Comparison of ENCODE assay signal across 8 cellular contexts in the genomic region with DNA sequence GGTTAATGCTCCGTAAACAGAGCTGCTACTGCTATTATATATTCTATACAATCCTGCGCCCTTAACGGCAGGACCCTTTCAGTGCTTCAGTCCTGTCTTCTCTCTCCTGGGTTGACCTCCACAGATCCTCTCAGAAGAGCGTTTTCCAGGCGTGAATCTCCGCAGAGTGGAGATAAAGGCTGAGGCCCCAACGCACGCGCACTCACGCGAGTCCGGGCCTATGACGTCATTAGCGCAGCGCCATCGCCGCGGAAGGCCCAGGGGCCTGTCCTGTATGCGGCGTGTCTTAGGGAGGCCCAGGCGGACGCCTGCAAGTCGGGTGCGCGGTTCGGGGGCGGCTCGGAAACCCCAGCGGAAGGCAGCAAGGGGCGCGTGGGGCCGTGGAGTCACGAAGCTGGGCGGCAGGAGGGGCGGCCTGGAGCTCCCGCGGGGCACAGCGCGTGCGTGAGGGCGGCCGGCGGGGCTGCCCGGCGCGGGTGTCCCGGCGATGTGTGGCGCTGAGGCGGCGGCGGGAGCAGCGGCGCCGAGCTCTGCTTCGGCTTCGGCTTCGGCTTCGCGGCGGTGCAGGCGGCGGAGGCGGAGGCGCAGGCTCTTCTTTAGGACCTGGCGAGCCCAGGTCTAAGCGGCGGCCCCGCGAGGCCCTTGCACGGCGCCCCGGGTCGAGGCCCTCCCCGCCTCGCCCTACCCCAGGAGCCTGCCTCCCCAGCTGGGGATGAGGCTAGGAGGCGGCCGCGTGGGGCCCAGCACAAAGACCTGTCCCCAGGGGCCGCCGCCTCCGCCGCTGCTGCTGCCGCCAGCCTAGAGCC. TPM values are rescaled to one million over a fixed set of nuclear protein-coding genes. Genes with fewer than 3 reads are reported as not detected.
DNase-seq lines count a peak whose midpoint lies in the region; ATAC-seq, FAIRE-seq and TF ChIP-seq lines count a peak whose summit lies in the region.

A gene with protein sequence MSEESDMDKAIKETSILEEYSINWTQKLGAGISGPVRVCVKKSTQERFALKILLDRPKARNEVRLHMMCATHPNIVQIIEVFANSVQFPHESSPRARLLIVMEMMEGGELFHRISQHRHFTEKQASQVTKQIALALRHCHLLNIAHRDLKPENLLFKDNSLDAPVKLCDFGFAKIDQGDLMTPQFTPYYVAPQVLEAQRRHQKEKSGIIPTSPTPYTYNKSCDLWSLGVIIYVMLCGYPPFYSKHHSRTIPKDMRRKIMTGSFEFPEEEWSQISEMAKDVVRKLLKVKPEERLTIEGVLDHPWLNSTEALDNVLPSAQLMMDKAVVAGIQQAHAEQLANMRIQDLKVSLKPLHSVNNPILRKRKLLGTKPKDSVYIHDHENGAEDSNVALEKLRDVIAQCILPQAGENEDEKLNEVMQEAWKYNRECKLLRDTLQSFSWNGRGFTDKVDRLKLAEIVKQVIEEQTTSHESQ (plus strand): TSS at position 479 of the 806 bp plus-strand sequence. CDS start 506 bp downstream, outside the sequence.

- peaks cover 2% of the 10 kb centered on the region for H3K4me1 ChIP-seq in right cardiac atrium (ENCODE audit: control insufficient read depth, insufficient read depth, low read length)

- peak; percentile 88 to 95 for DNase-seq in NCI-H1930 (lab: John Stamatoyannopoulos, UW)
- peak; percentile 44 to 94 (median 86) for DNase-seq in anterior cingulate cortex (lab: John Stamatoyannopoulos, UW)
- DNase-seq in right cardiac atrium = peak; percentile 95 to 98 (median 98)
- DNase-seq in pulmonary artery endothelial cell (ENCODE audit: low read depth, low spot score) = peak; percentile 81
- DNase-seq in urothelium cell line (ENCODE audit: low spot score) = peak; percentile 95

- H3K4me3 ChIP-seq in right cardiac atrium (ENCODE audit: low read length) = peak within 1 kb of the TSS; percentile 76

- peak within 1 kb of the TSS; percentile 93 for H3K27ac ChIP-seq in right cardiac atrium (ENCODE audit: low read length)

- FAIRE-seq in urothelium cell line (lab: Jason Lieb, UNC) = peak; percentile 9

- H3K27me3 ChIP-seq in right cardiac atrium (ENCODE audit: control insufficient read depth, insufficient read depth) = no peaks in the 10 kb centered on the region

- ATAC-seq in GM18505 (IDR thresholded peaks at IDR 0.05; ENCODE audit: unreplicated experiment) (peak; percentile 84), HG02970 (IDR thresholded peaks at IDR 0.05; ENCODE audit: low FRiP score, unreplicated experiment) (peak; percentile 87), right cardiac atrium (peak; percentile 94 to 95)

- WGBS in right cardiac atrium = under 1% methylated on average over 84 of the region's 84 CpGs

- peak; percentile 95 for TF ChIP-seq POLR2A in GM18505 (IDR thresholded peaks at IDR 0.05; ENCODE audit: borderline replicate concordance, extremely low read depth, insufficient read depth, insufficient read length)

- no peaks in the 10 kb centered on the region for H3K9me3 ChIP-seq in right cardiac atrium (ENCODE audit: control insufficient read depth, low read length)

- intact Hi-C loops in T-helper 2 cell treated with Interferon-gamma antibody and Interleukin-4, amounts not matched to agents 100 ng/mL and 5 ng/mL, for 36 hours (cut with micrococcal nuclease) = loop anchor here (1.0 to 10.0 kb wide), 7 partner anchors 156 to 1440 kb away; a partner anchor contains a TSS
- intact Hi-C loops in right cardiac atrium (cut with DNase I) = no loop called here

RNA-seq across cellular contexts. Expression of the gene that starts here (rescaled TPM):
- total RNA-seq in T-helper 2 cell treated with Interferon-gamma antibody and Interleukin-4, amounts not matched to agents 100 ng/mL and 5 ng/mL, for 36 hours = 47.9 and 48.0 TPM in 2 replicates
- total RNA-seq in right cardiac atrium (10 to 100 TPM; 26.4 to 35.0 (median 28.5) TPM), pulmonary artery endothelial cell (36.5 and 37.9 TPM in 2 replicates)
- 12.6 TPM for polyA plus RNA-seq in right cardiac atrium

Comparison
In these comparisons a context has a peak if more than half of its experiments do, and no peak if none do; other contexts are left out.
1. Peak in every context shown above with its lines: DNase-seq, ATAC-seq, H3K4me3 ChIP-seq and H3K27ac ChIP-seq.